In the genomic region with DNA sequence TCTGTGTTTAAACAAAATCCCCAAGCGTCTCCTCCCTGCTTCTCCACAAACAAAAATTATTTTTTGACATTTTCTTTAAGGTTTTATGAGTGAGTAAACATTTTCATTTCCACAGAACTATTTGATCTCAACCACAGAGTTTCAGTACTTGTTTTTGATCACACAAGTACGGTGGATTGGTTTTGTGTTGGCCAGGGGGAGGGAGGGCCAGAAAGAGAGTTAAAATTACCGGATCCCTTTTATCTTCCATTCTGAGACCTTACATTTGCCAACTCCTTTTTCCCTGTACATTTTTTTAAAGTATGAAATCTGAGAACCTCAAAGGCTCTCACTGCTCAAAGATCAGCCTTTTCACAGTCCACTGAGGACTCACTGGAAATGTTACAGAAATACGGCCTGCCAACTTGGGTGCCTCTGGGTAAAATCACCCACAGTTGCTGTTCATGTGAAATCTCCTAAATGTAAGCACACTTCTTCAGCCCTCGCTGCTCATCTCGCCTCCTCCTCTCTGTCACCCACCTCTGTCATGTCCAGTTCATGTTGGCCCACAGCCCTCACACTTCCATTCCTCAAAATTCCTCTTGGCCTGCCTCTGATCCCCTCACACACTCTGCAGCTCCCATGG, we compare ENCODE assay signal across 11 cellular contexts. TPM values are rescaled to one million over a fixed set of nuclear protein-coding genes. Genes with fewer than 3 reads are reported as not detected.
DNase-seq lines count a peak whose midpoint lies in the region; ATAC-seq and TF ChIP-seq lines count a peak whose summit lies in the region.
"Had no signal": no experiment of that assay in that cellular context is flagged by ENCODE, and none has a peak within 500 bp of the region (broad histone marks: within the 10 kb centered on the region; RNA-seq: fewer than 3 reads in every experiment).

No MANE protein-coding gene starts in this region.

- peaks cover 15% of the 10 kb centered on the region for H3K4me1 ChIP-seq in Panc1 (ENCODE audit: control insufficient read depth, insufficient read depth, low read length)
- H3K4me1 ChIP-seq in osteoblast (ENCODE audit: insufficient read depth, low read length) = peaks cover 9% of the 10 kb centered on the region
- H3K4me1 ChIP-seq in mesenchymal stem cell (ENCODE audit: control insufficient read depth, insufficient read depth, low read depth, low read length) = peaks cover 10% of the 10 kb centered on the region

- no peaks in the 10 kb centered on the region for H3K9me3 ChIP-seq in Panc1 (ENCODE audit: control insufficient read depth, insufficient read depth, low read depth, low read length)
- H3K9me3 ChIP-seq in osteoblast (ENCODE audit: low read depth, low read length) = no peaks in the 10 kb centered on the region
- H3K9me3 ChIP-seq in mesenchymal stem cell (ENCODE audit: control insufficient read depth, low read length) = no peaks in the 10 kb centered on the region

- H3K27ac ChIP-seq in Panc1 (ENCODE audit: low read length) (no peak overlapping the region), osteoblast (ENCODE audit: low read depth, low read length) (no peak overlapping the region), mesenchymal stem cell (ENCODE audit: low read length, poor library complexity, severe bottlenecking) (no peak overlapping the region)

- POLR2A ChIA-PET in Panc1 (lab: Charles Lee) = no interaction called here

- H2AFZ ChIP-seq in osteoblast (ENCODE audit: low read length) = peak overlapping the region; percentile 20
- H2AFZ ChIP-seq in mesenchymal stem cell (ENCODE audit: low read depth, low read length) = no peak overlapping the region

- H3K18ac ChIP-seq in mesenchymal stem cell (ENCODE audit: low read depth in 1 of 2, low read length in 2 of 2) = no peak overlapping the region

- H3K4me3 ChIP-seq in Panc1 (ENCODE audit: low read depth in 2 of 2, low read length in 2 of 2) (peak overlapping the region; percentile 69 to 71; a peak in 3 of 4 replicates), osteoblast (ENCODE audit: insufficient read depth, low read length) (no peak overlapping the region), mesenchymal stem cell (ENCODE audit: insufficient read depth in 1 of 2, low read depth in 1 of 2, low read length in 2 of 2) (no peak overlapping the region)
- H3K4me3 ChIP-seq: lung had no signal

- BruUV-seq in Panc1 (replicated peaks; lab: Mats Ljungman, UMichigan) = TSS peak; percentile 62

- no peak overlapping the region for H4K91ac ChIP-seq in mesenchymal stem cell (ENCODE audit: low read length)

- no peak overlapping the region for H3K14ac ChIP-seq in mesenchymal stem cell (ENCODE audit: low read length in 2 of 2)

- H2AK5ac ChIP-seq in mesenchymal stem cell (ENCODE audit: low read length, severe bottlenecking) = no peak overlapping the region

- no peaks in the 10 kb centered on the region for H3K79me2 ChIP-seq in osteoblast (ENCODE audit: insufficient read depth, low read length)

- CTCF ChIA-PET in Panc1 (lab: Charles Lee) = interaction anchor here (0.6 kb wide), 1 partner anchor 10 kb away, joined by 13 read pairs; no protein-coding TSS in a partner anchor

- in situ Hi-C loops in Panc1 (cut with HindIII; ENCODE audit: low pct_unique_long_range_greater_than_20kb, low sequenced_read_pairs) = no loop called here

- DNase-seq in Panc1 (ENCODE audit: low read depth, low spot score) = no peak
- DNase-seq in osteoblast (ENCODE audit: insufficient read length, low spot score, missing footprints) = peak; percentile 72
- DNase-seq in activated CD8-positive, alpha-beta memory T cell treated with anti-CD3 and anti-CD28 coated beads, Interleukin-2, amount 50 U/mL, for 48 hours = no peak
- DNase-seq in activated CD4-positive, CD25-positive, alpha-beta regulatory T cell (lab: John Stamatoyannopoulos, UW) = no peak
- no peak for DNase-seq in NCI-H2196 treated with DMSO at 0.1 percent for 48 hours (lab: John Stamatoyannopoulos, UW; ENCODE audit: unreplicated experiment)
- DNase-seq in mesenchymal stem cell = no peak
- DNase-seq: IMR-90, substantia nigra had no signal

- H2BK5ac ChIP-seq in mesenchymal stem cell (ENCODE audit: low read depth, low read length, poor library complexity, severe bottlenecking) = no peak overlapping the region

- peak; percentile 50 for ATAC-seq in GM18505 (IDR thresholded peaks at IDR 0.05; ENCODE audit: unreplicated experiment)
- ATAC-seq in GM21529 (IDR thresholded peaks at IDR 0.05; ENCODE audit: unreplicated experiment) = peak; percentile 73
- no peak for ATAC-seq in Panc1

- no peak for TF ChIP-seq POLR2A in GM18505 (IDR thresholded peaks at IDR 0.05; ENCODE audit: borderline replicate concordance, extremely low read depth, insufficient read depth, insufficient read length)

- intact Hi-C loops in Panc1 (cut with micrococcal nuclease; ENCODE audit: unreplicated experiment) = no loop called here

- no peak overlapping the region for H2BK15ac ChIP-seq in mesenchymal stem cell (ENCODE audit: low read depth, poor library complexity, severe bottlenecking)

- H2BK12ac ChIP-seq in mesenchymal stem cell (ENCODE audit: low read length in 2 of 2) = no peak overlapping the region

- 93% methylated on average over 5 of the region's 6 CpGs for WGBS in mesenchymal stem cell

- peaks cover 4% of the 10 kb centered on the region for H4K20me1 ChIP-seq in osteoblast (ENCODE audit: insufficient read depth, low read length)

- no peak overlapping the region for H2BK120ac ChIP-seq in mesenchymal stem cell (ENCODE audit: low read depth, low read length)

- no peak overlapping the region for H3K9ac ChIP-seq in mesenchymal stem cell (ENCODE audit: low read length)

- no peak overlapping the region for H4K8ac ChIP-seq in mesenchymal stem cell (ENCODE audit: low read length)

- H3K27me3 ChIP-seq in Panc1 (ENCODE audit: control insufficient read depth, insufficient read depth, low read length) = no peaks in the 10 kb centered on the region
- peaks cover 8% of the 10 kb centered on the region for H3K27me3 ChIP-seq in osteoblast (ENCODE audit: insufficient read depth, low read length)
- H3K27me3 ChIP-seq in mesenchymal stem cell (ENCODE audit: control insufficient read depth in 1 of 2, insufficient read depth in 1 of 2, low read length in 2 of 2) = peaks cover 33 to 39% of the 10 kb centered on the region in 2 experiments

- H3K23ac ChIP-seq in mesenchymal stem cell (ENCODE audit: low read length in 2 of 2) = no peak overlapping the region

- TF ChIP-seq CTCF in Panc1 (IDR thresholded peaks at IDR 0.05) (no peak), osteoblast (IDR thresholded peaks at IDR 0.05; ENCODE audit: extremely low read depth, low read depth, low read length) (no peak)

- H3K4me2 ChIP-seq in osteoblast (ENCODE audit: insufficient read depth, low read length) = no peak overlapping the region
- no peak overlapping the region for H3K4me2 ChIP-seq in mesenchymal stem cell (ENCODE audit: low read length, poor library complexity, severe bottlenecking)

- no peaks in the 10 kb centered on the region for H3K79me1 ChIP-seq in mesenchymal stem cell (replicated peaks; ENCODE audit: low read length, poor library complexity, severe bottlenecking)

- H3K36me3 ChIP-seq in Panc1 (ENCODE audit: control insufficient read depth, insufficient read depth, low read length) (no peaks in the 10 kb centered on the region), osteoblast (ENCODE audit: insufficient read depth, low read length) (no peaks in the 10 kb centered on the region), mesenchymal stem cell (ENCODE audit: control insufficient read depth in 1 of 2, insufficient read depth in 2 of 2, low read depth in 1 of 2, low read length in 2 of 2) (no peaks in the 10 kb centered on the region)

- H3K4ac ChIP-seq in mesenchymal stem cell (ENCODE audit: low read depth in 1 of 2, low read length in 2 of 2) = no peak overlapping the region

RNA-seq across cellular contexts. Expression of gene HOMER2, which starts 1.7 kb away (rescaled TPM):
- total RNA-seq in Panc1 (2021; ENCODE audit: unreplicated experiment) (35.9 TPM), osteoblast (7.7 and 11.6 TPM in 2 replicates)
- polyA plus RNA-seq in Panc1 (2012; ENCODE audit: insufficient read length) = 39.5 TPM
- 1.1 TPM for polyA plus RNA-seq in mesenchymal stem cell (2013, experiment 1 of 2)
- polyA plus RNA-seq in mesenchymal stem cell (2013, experiment 2 of 2) = 1.3 TPM

RNA-seq across cellular contexts. Expression of gene RAMAC, which starts 35.2 kb away (rescaled TPM):
- 32.0 TPM for total RNA-seq in Panc1 (2021; ENCODE audit: unreplicated experiment)
- 24.0 TPM for polyA plus RNA-seq in Panc1 (2012; ENCODE audit: insufficient read length)
- total RNA-seq in osteoblast = 25.6 and 26.4 TPM in 2 replicates
- 39.8 TPM for polyA plus RNA-seq in mesenchymal stem cell (2013, experiment 1 of 2)
- 41.2 TPM for polyA plus RNA-seq in mesenchymal stem cell (2013, experiment 2 of 2)

Comparison
In these comparisons a context has a peak if more than half of its experiments do, and no peak if none do; other contexts are left out.
1. H3K4me3 ChIP-seq: peak in Panc1 (2 of 2); none in osteoblast (single experiment) and mesenchymal stem cell (0 of 2).